In genomic region chr5:170220196-170220595, GRCh38 we compare ENCODE assay signal across 18 cellular contexts. TPM values are rescaled to one million over a fixed set of nuclear protein-coding genes. Genes with fewer than 3 reads are reported as not detected.
A peak's percentile ranks its signal among the peaks of the same experiment; 100 is the strongest.
DNase-seq lines count a peak whose midpoint lies in the region; FAIRE-seq and TF ChIP-seq lines count a peak whose summit lies in the region.
"Had no signal": no experiment of that assay in that cellular context is flagged by ENCODE, and none has a peak within 500 bp of the region (broad histone marks: within the 10 kb centered on the region; RNA-seq: fewer than 3 reads in every experiment).

No MANE protein-coding gene starts in this region.

- H3K79me2 ChIP-seq in endothelial cell of umbilical vein (ENCODE audit: control insufficient read depth, insufficient read depth, low read length), result no peaks in the 10 kb centered on the region

- POLR2A ChIA-PET in HEK293 (lab: Yijun Ruan, JAX), result no interaction called here
- POLR2A ChIA-PET in endothelial cell of umbilical vein (lab: Charles Lee), result no interaction called here

- H3K27me3 ChIP-seq in endothelial cell of umbilical vein (ENCODE audit: control insufficient read depth in 2 of 2, insufficient read depth in 2 of 2, low read length in 2 of 2), result no peaks in the 10 kb centered on the region
- peaks cover 2% of the 10 kb centered on the region for H3K27me3 ChIP-seq in skeletal muscle satellite cell (ENCODE audit: control insufficient read depth, insufficient read depth, low read length)
- no peaks in the 10 kb centered on the region; the same call in 1 of the 2 replicates for H3K27me3 ChIP-seq in SJCRH30

- H3K36me3 ChIP-seq in HEK293 (ENCODE audit: control insufficient read depth in 2 of 2, insufficient read depth in 1 of 2, low read length in 2 of 2) (no peaks in the 10 kb centered on the region), endothelial cell of umbilical vein (ENCODE audit: control insufficient read depth in 2 of 2, extremely low read depth in 1 of 2, insufficient read depth in 2 of 2, low read length in 2 of 2) (no peaks in the 10 kb centered on the region), skeletal muscle satellite cell (ENCODE audit: insufficient read depth, low read length) (no peaks in the 10 kb centered on the region), SJCRH30 (no peaks in the 10 kb centered on the region)

- no peak for TF ChIP-seq POLR2A in endothelial cell of umbilical vein (IDR thresholded peaks at IDR 0.05; ENCODE audit: low read depth, low read length)

- H3K9ac ChIP-seq in endothelial cell of umbilical vein (replicated peaks; ENCODE audit: extremely low read depth, insufficient read depth, low read length), result no peak overlapping the region
- H3K9ac ChIP-seq in skeletal muscle satellite cell (ENCODE audit: low read depth, low read length), result no peak overlapping the region

- no peaks in the 10 kb centered on the region for H4K20me1 ChIP-seq in endothelial cell of umbilical vein (replicated peaks; ENCODE audit: control insufficient read depth, extremely low read depth, insufficient read depth, low read length)

- no peaks in the 10 kb centered on the region for H3K9me1 ChIP-seq in endothelial cell of umbilical vein (replicated peaks; ENCODE audit: control insufficient read depth, extremely low read depth, insufficient read depth, low read length)

- H3K4me3 ChIP-seq in HEK293 (ENCODE audit: low read depth, low read length), result no peak overlapping the region
- H3K4me3 ChIP-seq in endothelial cell of umbilical vein (replicated peaks in 1 of 3; ENCODE audit: insufficient read depth in 1 of 3, low read depth in 1 of 3, low read length in 3 of 3), result no peak overlapping the region
- no peak overlapping the region for H3K4me3 ChIP-seq in skeletal muscle satellite cell (ENCODE audit: low read length)
- no peak overlapping the region for H3K4me3 ChIP-seq in SJCRH30
- H3K4me3 ChIP-seq: GM23338 had no signal

- peak overlapping the region; percentile 3 for H2AFZ ChIP-seq in endothelial cell of umbilical vein (ENCODE audit: low read depth, low read length)
- H2AFZ ChIP-seq: GM23338 had no signal

- H3K27ac ChIP-seq in HEK293 (ENCODE audit: extremely low read depth, low read depth, low read length), result no peak overlapping the region
- H3K27ac ChIP-seq in endothelial cell of umbilical vein (ENCODE audit: insufficient read depth, low read depth, low read length), result peak overlapping the region; percentile 50
- H3K27ac ChIP-seq in SJCRH30, result no peak overlapping the region
- H3K27ac ChIP-seq: RWPE1 had no signal

- intact Hi-C loops in endothelial cell of umbilical vein (cut with micrococcal nuclease), result loop anchor here (10.0 kb wide), 1 partner anchor 275 kb away; no protein-coding TSS in a partner anchor

- FAIRE-seq in endothelial cell of umbilical vein (lab: Jason Lieb, UNC), result no peak

- H3K4me1 ChIP-seq in HEK293 (ENCODE audit: control insufficient read depth, insufficient read depth, low read length) (no peaks in the 10 kb centered on the region; the same call in 1 of the 2 replicates), endothelial cell of umbilical vein (ENCODE audit: control insufficient read depth, extremely low read depth, insufficient read depth, low read length) (peaks cover 60% of the 10 kb centered on the region), skeletal muscle satellite cell (ENCODE audit: control insufficient read depth, insufficient read depth, low read length) (peaks cover 23% of the 10 kb centered on the region), SJCRH30 (no peaks in the 10 kb centered on the region)

- CTCF ChIA-PET in HEK293 (lab: Yijun Ruan, JAX) (interaction anchor here (0.7 to 1.9 kb wide), 3 partner anchors 9 to 358 kb away, joined by 3 to 12 read pairs (median 5); no protein-coding TSS in a partner anchor), endothelial cell of umbilical vein (lab: Charles Lee) (interaction anchor here (1.0 to 6.0 kb wide), 10 partner anchors 15 to 519 kb away, joined by 3 to 173 read pairs (median 5); no protein-coding TSS in a partner anchor)

- H3K4me2 ChIP-seq in endothelial cell of umbilical vein (ENCODE audit: insufficient read depth, low read length) (peak overlapping the region; percentile 23), skeletal muscle satellite cell (ENCODE audit: low read length) (peak overlapping the region; percentile 30)
- H3K4me2 ChIP-seq: GM23338 had no signal

- DNase-seq in NCI-H526 treated with DMSO at 0.1 percent for 48 hours (lab: John Stamatoyannopoulos, UW) (peak; percentile 76), endothelial cell of umbilical vein (ENCODE audit: low read depth, low spot score) (no peak), SJCRH30 (no peak), NCI-H2196 treated with DMSO at 0.1 percent for 48 hours (lab: John Stamatoyannopoulos, UW; ENCODE audit: unreplicated experiment) (no peak), Ammon's horn (ENCODE audit: low spot score) (no peak)
- DNase-seq: CD8-positive, alpha-beta memory T cell; DMS79 treated with DMSO at 0.1 percent for 48 hours; NCI-H187 had no signal

- no TSS peak for BruUV-seq in endothelial cell of umbilical vein (replicated peaks; lab: Mats Ljungman, UMichigan)

- dilution Hi-C loops in endothelial cell of umbilical vein (cut with MboI; ENCODE audit: extremely low pct_ligation_motif_present, low sequenced_read_pairs), result no loop called here

- H3K9me3 ChIP-seq in HEK293 (ENCODE audit: control insufficient read depth, insufficient read depth, low read depth, low read length) (no peaks in the 10 kb centered on the region), endothelial cell of umbilical vein (replicated peaks; ENCODE audit: control insufficient read depth, insufficient read depth, low read length) (no peaks in the 10 kb centered on the region), skeletal muscle satellite cell (replicated peaks; ENCODE audit: low read length) (no peaks in the 10 kb centered on the region), SJCRH30 (replicated peaks) (no peaks in the 10 kb centered on the region)

- TF ChIP-seq CTCF in HEK293 (tag by site-specific recombination; IDR thresholded peaks at IDR 0.05) (no peak), endothelial cell of umbilical vein (IDR thresholded peaks at IDR 0.05; ENCODE audit: extremely low read depth in 1 of 2, insufficient read depth in 1 of 2, low read depth in 1 of 2, low read length in 2 of 2) (no peak)

TF ChIP-seq in HEK293, 187 proteins besides CTCF, POLR2A, EP300 and RAD21:
- no peak for TF ChIP-seq ZNF670 (tag by site-specific recombination; IDR thresholded peaks at IDR 0.05; ENCODE audit: low read depth)
- TF ChIP-seq RBAK (tag by site-specific recombination; IDR thresholded peaks at IDR 0.05), result peak; percentile 59; the same call in 1 of the 2 replicates

TF ChIP-seq in endothelial cell of umbilical vein, 7 proteins besides CTCF, POLR2A, EP300 and RAD21:
- no peak for TF ChIP-seq MAX (IDR thresholded peaks at IDR 0.05; ENCODE audit: insufficient read depth, insufficient read length)
- TF ChIP-seq POLR2AphosphoS5 (IDR thresholded peaks at IDR 0.05; ENCODE audit: insufficient read depth, low read depth, low read length), result no peak
- no peak for TF ChIP-seq JUN (IDR thresholded peaks at IDR 0.05; ENCODE audit: borderline replicate concordance, insufficient read depth, insufficient read length, low read depth)
- TF ChIP-seq FOS (IDR thresholded peaks at IDR 0.05; ENCODE audit: borderline replicate concordance, insufficient read depth, low read length), result no peak
- no peak for TF ChIP-seq MYC (IDR thresholded peaks at IDR 0.05; ENCODE audit: low read depth, low read length)
- no peak for TF ChIP-seq GATA2 (IDR thresholded peaks at IDR 0.05; ENCODE audit: insufficient read depth, insufficient read length, low read depth, low read length)
- TF ChIP-seq EZH2 (IDR thresholded peaks at IDR 0.05; ENCODE audit: borderline replicate concordance, low read depth, low read length, severe bottlenecking), result no peak
TF ChIP-seq in endothelial cell of umbilical vein: peak in this region for 0.

RNA-seq across cellular contexts. Expression of gene C5orf58, which starts 12.6 kb away (rescaled TPM):
- total RNA-seq in endothelial cell of umbilical vein, result not detected in 2 replicates
- not detected in 2 replicates for polyA plus RNA-seq in endothelial cell of umbilical vein
- polyA plus RNA-seq in endothelial cell of umbilical vein (2011; cell fraction: cytosol; rRNA removed), result not detected in 2 replicates
- polyA plus RNA-seq in endothelial cell of umbilical vein (2011; cell fraction: nucleus; rRNA removed), result not detected in 2 replicates
- polyA plus RNA-seq in endothelial cell of umbilical vein (2012), result not detected in 2 replicates
- polyA minus RNA-seq in endothelial cell of umbilical vein, result not detected in 2 replicates
- polyA minus RNA-seq in endothelial cell of umbilical vein (2011; cell fraction: cytosol; rRNA and poly(A)+ RNA removed), result not detected
- polyA minus RNA-seq in endothelial cell of umbilical vein (2011; cell fraction: nucleus; rRNA and poly(A)+ RNA removed), result not detected in 2 replicates
- total RNA-seq in skeletal muscle satellite cell (2012; rRNA removed), result not detected in 2 replicates
- total RNA-seq in SJCRH30 (2014; rRNA removed; shearing (Covaris generic)), result not detected in 2 replicates
- total RNA-seq: CD8-positive, alpha-beta memory T cell; G401; HT-29; LHCN-M2; SK-MEL-5 had no signal
- polyA plus RNA-seq: BJ, IgD-negative memory B cell had no signal
